In the genomic region with DNA sequence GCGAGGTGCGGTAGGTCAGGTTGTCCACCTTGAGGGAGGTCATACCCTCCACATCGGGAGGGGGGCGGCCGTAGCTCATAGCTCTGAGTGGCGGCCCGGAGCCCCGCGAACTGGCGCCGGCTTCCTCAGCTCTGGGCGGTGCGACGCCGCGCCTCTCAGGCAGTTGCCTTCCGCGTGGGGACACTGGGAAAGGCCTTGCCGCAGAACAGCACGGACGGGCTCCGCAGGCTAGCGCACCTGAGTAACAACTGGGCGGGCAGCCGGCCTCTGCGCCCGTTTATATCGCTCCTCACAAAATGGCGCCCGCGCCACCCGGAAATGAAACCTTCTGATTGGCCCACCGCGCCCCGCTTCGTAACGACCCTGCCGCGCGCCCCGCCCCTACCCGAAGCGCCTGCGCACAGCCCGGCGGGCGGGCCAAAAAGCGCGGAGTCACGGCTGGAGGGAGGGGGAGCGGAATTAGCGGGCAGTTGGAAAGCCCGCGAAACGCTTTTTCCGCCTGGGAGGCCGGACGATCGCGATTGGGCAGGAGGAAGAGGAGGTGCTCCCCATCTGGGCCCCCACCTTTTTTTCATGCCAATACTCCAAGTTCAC, we compare ENCODE assay signal across 8 cellular contexts. TPM values are rescaled to one million over a fixed set of nuclear protein-coding genes. Genes with fewer than 3 reads are reported as not detected.
DNase-seq lines count a peak whose midpoint lies in the region; ATAC-seq and TF ChIP-seq lines count a peak whose summit lies in the region.

A gene with protein sequence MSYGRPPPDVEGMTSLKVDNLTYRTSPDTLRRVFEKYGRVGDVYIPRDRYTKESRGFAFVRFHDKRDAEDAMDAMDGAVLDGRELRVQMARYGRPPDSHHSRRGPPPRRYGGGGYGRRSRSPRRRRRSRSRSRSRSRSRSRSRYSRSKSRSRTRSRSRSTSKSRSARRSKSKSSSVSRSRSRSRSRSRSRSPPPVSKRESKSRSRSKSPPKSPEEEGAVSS (minus strand): TSS at position 250 of the 594 bp plus-strand sequence. CDS start 171 bp downstream, at position 79.

- peak; percentile 99 for TF ChIP-seq POLR2A in breast epithelium (IDR thresholded peaks at IDR 0.05)

- peak within 1 kb of the TSS; percentile 12 for H2AFZ ChIP-seq in ACC112 (ENCODE audit: low read length, unreplicated experiment)

- no peak for TF ChIP-seq CTCF in VCaP (conservative IDR thresholded peaks at IDR 0.05)
- peak in 1 of 3 donors; percentile 7 for TF ChIP-seq CTCF in breast epithelium (IDR thresholded peaks at IDR 0.05)

- H3K36me3 ChIP-seq in ACC112 (ENCODE audit: insufficient read depth, low read length) = peaks cover 44% of the 10 kb centered on the region
- no peaks in the 10 kb centered on the region for H3K36me3 ChIP-seq in breast epithelium

- DNase-seq in NCI-H2196 treated with DMSO at 0.1 percent for 48 hours (lab: John Stamatoyannopoulos, UW; ENCODE audit: unreplicated experiment) = peak; percentile 100
- peak; percentile 98 to 99 for DNase-seq in breast epithelium (ENCODE audit: low spot score in 2 of 2)

- ATAC-seq in GM18870 (IDR thresholded peaks at IDR 0.05; ENCODE audit: unreplicated experiment) (peak; percentile 72), HG03135 (IDR thresholded peaks at IDR 0.05; ENCODE audit: unreplicated experiment) (peak; percentile 62)

- H3K79me2 ChIP-seq in ACC112 (ENCODE audit: control insufficient read depth, insufficient read depth, low read length, unreplicated experiment) = peaks cover 76% of the 10 kb centered on the region

- H3K4me3 ChIP-seq in ACC112 (ENCODE audit: low read depth, low read length) (peak within 1 kb of the TSS; percentile 87), breast epithelium (peak within 1 kb of the TSS; percentile 93 to 97 (median 96)), iPS-18c (ENCODE audit: insufficient read depth, low read depth, low read length) (peak within 1 kb of the TSS; percentile 97), skin epidermis (peak within 1 kb of the TSS; percentile 63 to 97 (median 87))

- peak within 1 kb of the TSS; percentile 92 for H3K27ac ChIP-seq in ACC112 (ENCODE audit: low read depth, low read length)
- peak within 1 kb of the TSS; percentile 100 for H3K27ac ChIP-seq in VCaP
- H3K27ac ChIP-seq in breast epithelium = peak within 1 kb of the TSS; percentile 98 to 99
- H3K27ac ChIP-seq in skin epidermis = peak within 1 kb of the TSS; percentile 89 to 99 (median 99)

- H3K27me3 ChIP-seq in ACC112 (ENCODE audit: insufficient read depth, low read length) (no peaks in the 10 kb centered on the region), breast epithelium (no peaks in the 10 kb centered on the region)

- H3K9me3 ChIP-seq in breast epithelium (no peaks in the 10 kb centered on the region), iPS-18c (ENCODE audit: control insufficient read depth, insufficient read depth, low read length) (no peaks in the 10 kb centered on the region)

- H3K4me1 ChIP-seq in ACC112 (ENCODE audit: control insufficient read depth, insufficient read depth, low read length, unreplicated experiment) (peaks cover 28% of the 10 kb centered on the region), breast epithelium (peaks cover 0 to 21% of the 10 kb centered on the region in 2 donors)

- intact Hi-C loops in breast epithelium (cut with DNase I; ENCODE audit: low total_unique reads) = no loop called here

RNA-seq across cellular contexts. Expression of the gene that starts here (rescaled TPM):
- 100 to 1,000 TPM; 143 to 247 (median 244) TPM for total RNA-seq in breast epithelium

Comparison
In these comparisons a context has a peak if more than half of its experiments do, and no peak if none do; other contexts are left out.
1. Peak in every context shown above with its lines: DNase-seq, ATAC-seq, H3K4me3 ChIP-seq and H3K27ac ChIP-seq.